Comparison of ENCODE assay signal across 8 cellular contexts in the genomic region with DNA sequence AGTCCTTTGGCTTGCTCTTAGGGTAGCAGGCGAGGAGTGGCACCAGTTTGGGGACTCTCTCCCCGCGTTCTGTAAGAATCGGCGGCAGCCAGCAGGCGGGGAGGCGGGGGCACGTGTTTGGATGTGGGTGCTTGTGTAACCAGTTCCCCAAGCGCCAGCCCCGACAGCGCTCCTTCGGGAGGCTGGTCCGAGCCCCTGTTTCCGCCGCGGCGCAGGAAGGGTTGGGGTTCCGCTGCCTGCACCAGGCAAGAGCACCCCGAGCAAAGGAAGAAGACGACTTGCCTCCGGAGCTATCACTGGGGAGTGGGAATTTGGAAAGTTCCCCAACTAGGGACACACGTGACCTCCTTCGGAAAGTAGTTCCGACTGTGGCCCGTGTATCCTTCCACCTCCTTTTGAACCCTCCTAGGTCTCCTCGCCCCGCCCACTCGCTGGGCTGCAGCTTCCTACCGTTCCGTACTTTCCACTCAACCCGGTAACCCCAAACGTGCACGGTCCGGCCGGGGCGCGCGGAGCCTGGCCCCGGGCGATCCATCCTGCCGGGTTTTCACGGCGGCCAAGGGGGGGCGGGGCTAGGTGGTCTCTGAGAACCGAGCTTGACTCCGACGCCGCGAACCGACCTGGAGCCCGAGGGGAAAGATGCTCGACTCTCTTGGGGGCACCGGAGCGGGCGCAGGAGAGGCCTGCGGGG. TPM values are rescaled to one million over a fixed set of nuclear protein-coding genes. Genes with fewer than 3 reads are reported as not detected.
A peak's percentile ranks its signal among the peaks of the same experiment; 100 is the strongest.
DNase-seq lines count a peak whose midpoint lies in the region; ATAC-seq, FAIRE-seq and TF ChIP-seq lines count a peak whose summit lies in the region.

No MANE protein-coding gene starts in this region.

- H3K4me2 ChIP-seq in BLaER1 = peak overlapping the region; percentile 95

- peaks cover 34% of the 10 kb centered on the region for H4K20me1 ChIP-seq in BLaER1

- TF ChIP-seq POLR2A in GM18951 (IDR thresholded peaks at IDR 0.05; ENCODE audit: extremely low read depth, insufficient read depth, insufficient read length) = peak; percentile 84

- H3K4me3 ChIP-seq in BLaER1 = peak overlapping the region; percentile 90

- in situ Hi-C loops in GM18951 (cut with MboI; ENCODE audit: low sequenced_read_pairs, unreplicated experiment) = loop anchor here (10.0 kb wide), 2 partner anchors 233 to 523 kb away; no protein-coding TSS in a partner anchor

- peak overlapping the region; percentile 99 for H3K9ac ChIP-seq in BLaER1

- no peaks in the 10 kb centered on the region for H3K36me3 ChIP-seq in BLaER1

- H3K9me3 ChIP-seq in BLaER1 = no peaks in the 10 kb centered on the region

- peak; percentile 79 for FAIRE-seq in endometrium (lab: Jason Lieb, UNC)

- H3K27ac ChIP-seq in BLaER1 = peak overlapping the region; percentile 97

- peaks cover 22% of the 10 kb centered on the region for H3K4me1 ChIP-seq in BLaER1

- DNase-seq in NOMO-1 treated with DMSO at 0.1 percent for 48 hours (lab: John Stamatoyannopoulos, UW; ENCODE audit: unreplicated experiment) = peak; percentile 99
- peak; percentile 94 for DNase-seq in activated CD8-positive, alpha-beta memory T cell treated with anti-CD3 and anti-CD28 coated beads, Interleukin-2, amount 50 U/mL, for 4 hours
- peak; percentile 97 for DNase-seq in mesenteric fat pad (ENCODE audit: low spot score)
- DNase-seq in stimulated activated CD8-positive, alpha-beta memory T cell treated with anti-CD3 and anti-CD28 coated beads, Interleukin-12 subunit alpha, Interleukin-12 subunit beta, amount 100 ng/mL, for 4 hours (ENCODE audit: low read depth) = peak; percentile 87

- peak; percentile 47 for ATAC-seq in HG03196 (IDR thresholded peaks at IDR 0.05; ENCODE audit: unreplicated experiment)

- no peaks in the 10 kb centered on the region for H3K27me3 ChIP-seq in BLaER1

RNA-seq across cellular contexts. Expression of gene KLLN, which starts 1.2 kb away (rescaled TPM):
- total RNA-seq in mesenteric fat pad = 2.2 TPM

RNA-seq across cellular contexts. Expression of gene PTEN, which starts 1.3 kb away (rescaled TPM):
- 391 TPM for total RNA-seq in mesenteric fat pad

RNA-seq across cellular contexts. Expression of gene ATAD1, which starts 44.1 kb away (rescaled TPM):
- total RNA-seq in mesenteric fat pad = 49.9 TPM

Comparison
In these comparisons a context has a peak if more than half of its experiments do, and no peak if none do; other contexts are left out.
1. Peak in every context shown above with its lines: DNase-seq, ATAC-seq, H3K4me3 ChIP-seq and H3K27ac ChIP-seq.